8 cellular contexts compared by ENCODE assay signal in the genomic region with DNA sequence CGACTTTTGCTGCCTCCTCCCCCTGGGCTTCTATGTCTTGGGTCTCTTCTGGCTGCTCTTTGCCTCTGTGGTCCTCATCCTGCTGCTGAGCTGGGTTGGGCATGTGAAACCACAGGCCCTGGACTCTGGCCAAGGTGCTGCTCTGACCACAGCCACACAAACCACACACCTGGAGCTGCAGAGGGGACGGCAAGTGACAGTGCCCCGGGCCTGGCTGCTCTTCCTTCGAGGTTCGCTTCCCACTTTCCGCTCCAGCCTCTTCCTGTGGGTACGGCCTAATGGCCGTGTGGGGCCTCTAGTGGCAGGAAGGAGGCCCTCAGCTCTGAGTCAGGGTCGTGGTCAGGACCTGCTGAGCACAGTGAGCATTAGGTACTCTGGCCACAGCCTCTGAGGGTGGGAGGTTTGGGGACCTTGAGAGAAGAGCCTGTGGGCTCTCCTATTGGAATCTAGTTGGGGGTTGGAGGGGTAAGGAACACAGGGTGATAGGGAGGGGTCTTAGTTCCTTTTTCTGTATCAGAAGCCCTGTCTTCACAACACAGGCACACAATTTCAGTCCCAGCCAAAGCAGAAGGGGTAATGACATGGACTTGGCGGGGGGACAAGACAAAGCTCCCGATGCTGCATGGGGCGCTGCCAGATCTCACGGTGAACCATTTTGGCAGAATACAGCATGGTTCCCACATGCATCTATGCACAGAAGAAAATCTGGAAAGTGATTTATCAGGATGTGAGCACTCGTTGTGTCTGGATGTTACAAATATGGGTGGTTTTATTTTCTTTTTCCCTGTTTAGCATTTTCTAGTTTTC. TPM values are rescaled to one million over a fixed set of nuclear protein-coding genes. Genes with fewer than 3 reads are reported as not detected.
DNase-seq lines count a peak whose midpoint lies in the region; ATAC-seq and TF ChIP-seq lines count a peak whose summit lies in the region.

No MANE protein-coding gene starts in this region.

- TF ChIP-seq CTCF in BE2C (IDR thresholded peaks at IDR 0.05; ENCODE audit: low read depth, low read length) (peak; percentile 41), endothelial cell (IDR thresholded peaks at IDR 0.05; ENCODE audit: unreplicated experiment) (no peak), osteoblast (IDR thresholded peaks at IDR 0.05; ENCODE audit: extremely low read depth, low read depth, low read length) (peak; percentile 46)

- peak; percentile 49; the same call in 1 of the 2 replicates for TF ChIP-seq POLR2A in Raji (IDR thresholded peaks at IDR 0.05; ENCODE audit: insufficient read depth, low read depth, low read length)

- H3K4me2 ChIP-seq in osteoblast (ENCODE audit: insufficient read depth, low read length) = peak overlapping the region; percentile 77

- no peaks in the 10 kb centered on the region for H3K9me3 ChIP-seq in BE2C
- H3K9me3 ChIP-seq in osteoblast (ENCODE audit: low read depth, low read length) = no peaks in the 10 kb centered on the region

- H3K4me1 ChIP-seq in BE2C = no peaks in the 10 kb centered on the region
- H3K4me1 ChIP-seq in osteoblast (ENCODE audit: insufficient read depth, low read length) = peaks cover 23% of the 10 kb centered on the region

- H3K27me3 ChIP-seq in BE2C = no peaks in the 10 kb centered on the region
- H3K27me3 ChIP-seq in osteoblast (ENCODE audit: insufficient read depth, low read length) = no peaks in the 10 kb centered on the region

- H3K27me3 Mint-ChIP-seq in endothelial cell (ENCODE audit: unreplicated experiment) = peaks cover 11% of the 10 kb centered on the region

- ATAC-seq in GM18868 (IDR thresholded peaks at IDR 0.05; ENCODE audit: unreplicated experiment) (peak; percentile 40), HG03342 (IDR thresholded peaks at IDR 0.05; ENCODE audit: unreplicated experiment) (no peak)

- H2AFZ ChIP-seq in osteoblast (ENCODE audit: low read length) = peak overlapping the region; percentile 77

- peaks cover 9% of the 10 kb centered on the region for H4K20me1 ChIP-seq in osteoblast (ENCODE audit: insufficient read depth, low read length)

- no peak overlapping the region for H3K27ac ChIP-seq in osteoblast (ENCODE audit: low read depth, low read length)

- peak overlapping the region; percentile 81 for H3K27ac Mint-ChIP-seq in endothelial cell (ENCODE audit: unreplicated experiment)

- H3K4me1 Mint-ChIP-seq in endothelial cell (ENCODE audit: unreplicated experiment) = peaks cover 20% of the 10 kb centered on the region

- H3K79me2 ChIP-seq in osteoblast (ENCODE audit: insufficient read depth, low read length) = peaks cover 21% of the 10 kb centered on the region

- DNase-seq in BE2C = peak; percentile 37
- DNase-seq in endothelial cell (ENCODE audit: low spot score) = peak; percentile 52
- peak; percentile 95 for DNase-seq in osteoblast (ENCODE audit: insufficient read length, low spot score, missing footprints)
- DNase-seq in NCI-H2081 (lab: John Stamatoyannopoulos, UW) = no peak
- DNase-seq in NCI-H345 (lab: John Stamatoyannopoulos, UW) = no peak

- no peaks in the 10 kb centered on the region for H3K9me3 Mint-ChIP-seq in endothelial cell (ENCODE audit: unreplicated experiment)

- H3K4me3 ChIP-seq in BE2C (ENCODE audit: low read depth, low read length) (no peak overlapping the region), osteoblast (ENCODE audit: insufficient read depth, low read length) (peak overlapping the region; percentile 61)

- peaks cover 15% of the 10 kb centered on the region for H3K36me3 Mint-ChIP-seq in endothelial cell (ENCODE audit: low read depth, unreplicated experiment)

- peak overlapping the region; percentile 77 for H3K4me3 Mint-ChIP-seq in endothelial cell (ENCODE audit: unreplicated experiment)

- H3K36me3 ChIP-seq in BE2C (no peaks in the 10 kb centered on the region; the same call in 1 of the 2 replicates), osteoblast (ENCODE audit: insufficient read depth, low read length) (peaks cover 22% of the 10 kb centered on the region)

RNA-seq across cellular contexts. Expression of a gene that starts 2.3 kb away (rescaled TPM):
- 0.68 TPM for polyA plus RNA-seq in BE2C (2012; ENCODE audit: insufficient read depth, insufficient read length, low read depth)
- total RNA-seq in endothelial cell (ENCODE audit: unreplicated experiment) (1.3 TPM), osteoblast (not detected in 2 replicates)

RNA-seq across cellular contexts. Expression of a gene that starts 5.5 kb away (rescaled TPM):
- 80.7 TPM for polyA plus RNA-seq in BE2C (2012; ENCODE audit: insufficient read depth, insufficient read length, low read depth)
- total RNA-seq in endothelial cell (ENCODE audit: unreplicated experiment) (47.5 TPM), osteoblast (43.6 and 47.4 TPM in 2 replicates)

RNA-seq across cellular contexts. Expression of a gene that starts 5.7 kb away (rescaled TPM):
- polyA plus RNA-seq in BE2C (2012; ENCODE audit: insufficient read depth, insufficient read length, low read depth) = 87.9 TPM
- total RNA-seq in endothelial cell (ENCODE audit: unreplicated experiment) (92.3 TPM), osteoblast (25.3 and 26.5 TPM in 2 replicates)

RNA-seq across cellular contexts. Expression of a gene that starts 14.0 kb away (rescaled TPM):
- 1,200 TPM for polyA plus RNA-seq in BE2C (2012; ENCODE audit: insufficient read depth, insufficient read length, low read depth)
- total RNA-seq in endothelial cell (ENCODE audit: unreplicated experiment) = 874 TPM
- total RNA-seq in osteoblast = 347 and 425 TPM in 2 replicates

RNA-seq across cellular contexts. Expression of a gene that starts 16.5 kb away (rescaled TPM):
- 119 TPM for polyA plus RNA-seq in BE2C (2012; ENCODE audit: insufficient read depth, insufficient read length, low read depth)
- total RNA-seq in endothelial cell (ENCODE audit: unreplicated experiment) = 7.3 TPM
- total RNA-seq in osteoblast = 2.9 TPM in 2 replicates

Comparison
In these comparisons a context has a peak if more than half of its experiments do, and no peak if none do; other contexts are left out.
1. DNase-seq: peak in BE2C (single experiment), endothelial cell (single experiment) and osteoblast (single experiment); none in NCI-H2081 (0 of 2) and NCI-H345 (single experiment).